Comparison of ENCODE assay signal across 12 cellular contexts in genomic region chr11:76166314-76166713, GRCh38. TPM values are rescaled to one million over a fixed set of nuclear protein-coding genes. Genes with fewer than 3 reads are reported as not detected.
DNase-seq lines count a peak whose midpoint lies in the region; ATAC-seq and FAIRE-seq lines count a peak whose summit lies in the region.
"Had no signal": no experiment of that assay in that cellular context is flagged by ENCODE, and none has a peak within 500 bp of the region (broad histone marks: within the 10 kb centered on the region; RNA-seq: fewer than 3 reads in every experiment).

No MANE protein-coding gene starts in this region.

- peaks cover 7% of the 10 kb centered on the region for H3K27me3 Mint-ChIP-seq in activated CD4-positive, alpha-beta memory T cell treated with anti-CD3 and anti-CD28 coated beads, Interleukin-2, amount 10 ng/mL, durations not matched to agents 7 days and 5 days

- H3K9me3 Mint-ChIP-seq in activated CD4-positive, alpha-beta memory T cell treated with anti-CD3 and anti-CD28 coated beads, Interleukin-2, amount 10 ng/mL, durations not matched to agents 7 days and 5 days: no peaks in the 10 kb centered on the region
- H3K9me3 Mint-ChIP-seq: neural crest cell, type B pancreatic cell had no signal

- peak; percentile 54 for ATAC-seq in HG02798 (IDR thresholded peaks at IDR 0.05; ENCODE audit: poor library complexity, unreplicated experiment)

- H3K4me3 Mint-ChIP-seq in activated CD4-positive, alpha-beta memory T cell treated with anti-CD3 and anti-CD28 coated beads, Interleukin-2, amount 10 ng/mL, durations not matched to agents 7 days and 5 days: no peak overlapping the region
- H3K4me3 Mint-ChIP-seq: neural crest cell, type B pancreatic cell had no signal

- FAIRE-seq in GM18507 (lab: Jason Lieb, UNC): peak; percentile 71

- POLR2A ChIA-PET in activated CD4-positive, alpha-beta memory T cell treated with anti-CD3 and anti-CD28 coated beads, Interleukin-2, amount 10 ng/mL, durations not matched to agents 7 days and 5 days (lab: Charles Lee): no interaction called here

- H3K36me3 Mint-ChIP-seq in activated CD4-positive, alpha-beta memory T cell treated with anti-CD3 and anti-CD28 coated beads, Interleukin-2, amount 10 ng/mL, durations not matched to agents 7 days and 5 days (ENCODE audit: low read depth): no peaks in the 10 kb centered on the region
- H3K36me3 Mint-ChIP-seq: type B pancreatic cell had no signal

- in situ Hi-C loops in ACHN (cut with HindIII; ENCODE audit: low pct_ligation_motif_present, low pct_unique_long_range_greater_than_20kb, low sequenced_read_pairs): no loop called here
- in situ Hi-C loops in G401 (cut with HindIII; ENCODE audit: low sequenced_read_pairs): no loop called here

- DNase-seq in ACHN (peak; percentile 18), GM18507 (ENCODE audit: extremely low spot score, insufficient read length, low read depth) (no peak), G401 (ENCODE audit: low spot score) (no peak), NCI-H1048 (lab: John Stamatoyannopoulos, UW) (no peak), superior temporal gyrus (ENCODE audit: extremely low spot score) (no peak), middle frontal gyrus (ENCODE audit: extremely low spot score, low spot score) (no peak)
- DNase-seq in activated CD4-positive, alpha-beta memory T cell treated with anti-CD3 and anti-CD28 coated beads, Interleukin-2, amount 10 ng/mL, durations not matched to agents 7 days and 5 days: peak; percentile 35
- DNase-seq: amniotic stem cell had no signal

- peaks cover 13% of the 10 kb centered on the region for H3K4me1 Mint-ChIP-seq in activated CD4-positive, alpha-beta memory T cell treated with anti-CD3 and anti-CD28 coated beads, Interleukin-2, amount 10 ng/mL, durations not matched to agents 7 days and 5 days
- H3K4me1 Mint-ChIP-seq: neural crest cell had no signal

- CTCF ChIA-PET in activated CD4-positive, alpha-beta memory T cell treated with anti-CD3 and anti-CD28 coated beads, Interleukin-2, amount 10 ng/mL, durations not matched to agents 7 days and 5 days (lab: Charles Lee): interaction anchor here (2.1 kb wide), 1 partner anchor 14 kb away, joined by 9 read pairs; no protein-coding TSS in a partner anchor

- H3K27ac Mint-ChIP-seq in activated CD4-positive, alpha-beta memory T cell treated with anti-CD3 and anti-CD28 coated beads, Interleukin-2, amount 10 ng/mL, durations not matched to agents 7 days and 5 days: no peak overlapping the region
- H3K27ac Mint-ChIP-seq: type B pancreatic cell had no signal

RNA-seq across cellular contexts. Expression of gene WNT11, which starts 40.0 kb away (rescaled TPM):
- total RNA-seq in activated CD4-positive, alpha-beta memory T cell treated with anti-CD3 and anti-CD28 coated beads, Interleukin-2, amount 10 ng/mL, durations not matched to agents 7 days and 5 days: under 1 TPM in 1 of 2 experiments, not detected in 1; 0.20 TPM
- 20.5 and 21.6 TPM in 2 replicates for total RNA-seq in G401 (2014; rRNA removed; shearing (Covaris generic))
- total RNA-seq: OCI-LY7 had no signal

Comparison
In these comparisons a context has a peak if more than half of its experiments do, and no peak if none do; other contexts are left out.
1. DNase-seq: peak in ACHN (single experiment) and activated CD4-positive, alpha-beta memory T cell treated with anti-CD3 and anti-CD28 coated beads, Interleukin-2, amount 10 ng/mL, durations not matched to agents 7 days and 5 days (single experiment); none in GM18507 (single experiment), G401 (single experiment), NCI-H1048 (single experiment), superior temporal gyrus (single experiment) and middle frontal gyrus (single experiment).
2. RNA of gene WNT11, which starts 40.0 kb away (total RNA-seq): 20.5 to 21.6 TPM in G401; 0.20 TPM in activated CD4-positive, alpha-beta memory T cell treated with anti-CD3 and anti-CD28 coated beads, Interleukin-2, amount 10 ng/mL, durations not matched to agents 7 days and 5 days; every median in the first group is over 10 times any median in the second.